In genomic region chr17:67646472-67646871, GRCh38 we compare ENCODE assay signal across 1 cellular context.
TF ChIP-seq lines count a peak whose summit lies in the region.

No MANE protein-coding gene starts in this region.

TF ChIP-seq in H1, 55 proteins besides CTCF, POLR2A, EP300 and RAD21 (continued from another document):
- no peak for TF ChIP-seq ATF2 (IDR thresholded peaks at IDR 0.05; ENCODE audit: low read length)
- no peak for TF ChIP-seq CTBP2 (IDR thresholded peaks at IDR 0.05; ENCODE audit: borderline replicate concordance, insufficient read depth, insufficient read length, low read length)
- no peak for TF ChIP-seq SAP30 (IDR thresholded peaks at IDR 0.05; ENCODE audit: insufficient read depth, insufficient replicate concordance, low read length)
- no peak for TF ChIP-seq SP1 (IDR thresholded peaks at IDR 0.05; ENCODE audit: low read depth, low read length)
- TF ChIP-seq BACH1 (IDR thresholded peaks at IDR 0.05; ENCODE audit: low read length), result no peak
- no peak for TF ChIP-seq TEAD4 (IDR thresholded peaks at IDR 0.05; ENCODE audit: low read depth, low read length)
- TF ChIP-seq NRF1 (IDR thresholded peaks at IDR 0.05; ENCODE audit: low read depth, low read length), result no peak
- TF ChIP-seq JUND (IDR thresholded peaks at IDR 0.05; ENCODE audit: low read length), result no peak
